In the genomic region with DNA sequence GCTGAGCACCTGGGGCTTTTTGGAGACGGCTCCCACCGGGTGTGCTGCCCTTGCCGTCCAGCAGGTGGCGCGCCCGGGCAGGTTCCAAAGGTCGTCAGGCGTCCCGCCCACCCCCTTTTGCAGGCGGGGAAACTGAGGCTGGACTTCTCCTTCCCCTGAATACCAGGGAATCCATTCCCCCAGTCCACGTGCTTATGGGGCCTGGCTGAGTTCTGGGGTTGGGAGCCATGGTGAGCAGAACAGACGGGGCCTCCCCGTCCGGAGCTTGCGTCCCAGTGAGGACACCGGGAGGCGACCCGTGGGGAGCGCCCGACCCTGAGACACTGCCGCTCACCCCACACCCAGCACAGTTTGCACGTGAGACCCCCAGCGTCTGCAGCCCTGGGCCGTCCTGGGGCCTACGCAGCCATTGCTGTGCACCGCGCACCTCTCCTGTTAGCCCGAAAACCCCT, we compare ENCODE assay signal across 9 cellular contexts. TPM values are rescaled to one million over a fixed set of nuclear protein-coding genes. Genes with fewer than 3 reads are reported as not detected.
DNase-seq lines count a peak whose midpoint lies in the region; ATAC-seq and TF ChIP-seq lines count a peak whose summit lies in the region.
"Had no signal": no experiment of that assay in that cellular context is flagged by ENCODE, and none has a peak within 500 bp of the region (broad histone marks: within the 10 kb centered on the region; RNA-seq: fewer than 3 reads in every experiment).

No MANE protein-coding gene starts in this region.

- peaks cover 0 to 22% (median 5%) of the 10 kb centered on the region in 7 donors for H3K27me3 ChIP-seq in heart right ventricle

- peak; percentile 32 for DNase-seq in ELR (ENCODE audit: low read depth)
- peak; percentile 39 for DNase-seq in activated gamma-delta T cell treated with anti-CD3 and anti-CD28 coated beads, Interleukin-2, amount 50 U/mL, for 16 hours (ENCODE audit: low read depth)
- DNase-seq in heart right ventricle, result peak in 1 of 2 donors; percentile 57
- peak; percentile 34 for DNase-seq in stimulated activated CD4-positive, alpha-beta T cell treated with anti-CD3 and anti-CD28 coated beads, Interleukin-1b, Interleukin-23, amount 100 ng/mL, for 48 hours
- DNase-seq in cortex of kidney (lab: John Stamatoyannopoulos, UW), result no peak

- ATAC-seq in heart right ventricle (peak in 7 of 8 donors; percentile 37 to 57 (median 46)), GM21526 (IDR thresholded peaks at IDR 0.05; ENCODE audit: low FRiP score, unreplicated experiment) (no peak), HG03457 (IDR thresholded peaks at IDR 0.05; ENCODE audit: unreplicated experiment) (no peak)

- TF ChIP-seq CTCF in heart right ventricle (IDR thresholded peaks at IDR 0.05), result peak; percentile 85 to 96 (median 92)

- intact Hi-C loops in heart right ventricle (cut with DNase I), result loop anchor here in 4 of 10 donors (2.0 to 10.0 kb wide), 3 partner anchors 86 to 136 kb away; no protein-coding TSS in a partner anchor

- H3K9me3 ChIP-seq in heart right ventricle, result peaks cover 0 to 12% (median 0%) of the 10 kb centered on the region in 11 donors

- no peak overlapping the region for H3K4me3 ChIP-seq in heart right ventricle

- H3K36me3 ChIP-seq in heart right ventricle, result no peaks in the 10 kb centered on the region

- H3K4me1 ChIP-seq in heart right ventricle, result peaks cover 0 to 7% (median 0%) of the 10 kb centered on the region in 9 donors

- 52 to 53% methylated on average over 28 of the region's 28 CpGs for WGBS in heart right ventricle, 2 donors

- no peak overlapping the region for H3K27ac ChIP-seq in heart right ventricle

TF ChIP-seq in PFSK-1, 5 proteins besides CTCF, POLR2A, EP300 and RAD21:
- TF ChIP-seq TAF1 (IDR thresholded peaks at IDR 0.05; ENCODE audit: borderline replicate concordance, insufficient read depth, low read length) (no peak), FOXP2 (optimal IDR thresholded peaks at IDR 0.05; ENCODE audit: borderline replicate concordance, extremely low read depth, extremely low read length, insufficient read depth) (peak; percentile 16), POLR2AphosphoS5 (IDR thresholded peaks at IDR 0.05; ENCODE audit: low read depth, low read length) (no peak), SIN3A (IDR thresholded peaks at IDR 0.05; ENCODE audit: borderline replicate concordance, insufficient read depth, low read length) (no peak)
- TF ChIP-seq, protein P1, sequence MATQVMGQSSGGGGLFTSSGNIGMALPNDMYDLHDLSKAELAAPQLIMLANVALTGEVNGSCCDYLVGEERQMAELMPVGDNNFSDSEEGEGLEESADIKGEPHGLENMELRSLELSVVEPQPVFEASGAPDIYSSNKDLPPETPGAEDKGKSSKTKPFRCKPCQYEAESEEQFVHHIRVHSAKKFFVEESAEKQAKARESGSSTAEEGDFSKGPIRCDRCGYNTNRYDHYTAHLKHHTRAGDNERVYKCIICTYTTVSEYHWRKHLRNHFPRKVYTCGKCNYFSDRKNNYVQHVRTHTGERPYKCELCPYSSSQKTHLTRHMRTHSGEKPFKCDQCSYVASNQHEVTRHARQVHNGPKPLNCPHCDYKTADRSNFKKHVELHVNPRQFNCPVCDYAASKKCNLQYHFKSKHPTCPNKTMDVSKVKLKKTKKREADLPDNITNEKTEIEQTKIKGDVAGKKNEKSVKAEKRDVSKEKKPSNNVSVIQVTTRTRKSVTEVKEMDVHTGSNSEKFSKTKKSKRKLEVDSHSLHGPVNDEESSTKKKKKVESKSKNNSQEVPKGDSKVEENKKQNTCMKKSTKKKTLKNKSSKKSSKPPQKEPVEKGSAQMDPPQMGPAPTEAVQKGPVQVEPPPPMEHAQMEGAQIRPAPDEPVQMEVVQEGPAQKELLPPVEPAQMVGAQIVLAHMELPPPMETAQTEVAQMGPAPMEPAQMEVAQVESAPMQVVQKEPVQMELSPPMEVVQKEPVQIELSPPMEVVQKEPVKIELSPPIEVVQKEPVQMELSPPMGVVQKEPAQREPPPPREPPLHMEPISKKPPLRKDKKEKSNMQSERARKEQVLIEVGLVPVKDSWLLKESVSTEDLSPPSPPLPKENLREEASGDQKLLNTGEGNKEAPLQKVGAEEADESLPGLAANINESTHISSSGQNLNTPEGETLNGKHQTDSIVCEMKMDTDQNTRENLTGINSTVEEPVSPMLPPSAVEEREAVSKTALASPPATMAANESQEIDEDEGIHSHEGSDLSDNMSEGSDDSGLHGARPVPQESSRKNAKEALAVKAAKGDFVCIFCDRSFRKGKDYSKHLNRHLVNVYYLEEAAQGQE (IDR thresholded peaks at IDR 0.05; ENCODE audit: insufficient read depth in 1 of 2, low read depth in 2 of 2, low read length in 2 of 2), result no peak

RNA-seq across cellular contexts. Expression of a gene that starts 51.8 kb away (rescaled TPM):
- 4.5 TPM for polyA plus RNA-seq in PFSK-1 (2012; ENCODE audit: insufficient read length, low read depth)
- under 1 TPM in 5 of 10 donors, not detected in 5; 0.08 to 0.79 (median 0.10) TPM for total RNA-seq in heart right ventricle
- polyA plus RNA-seq in heart right ventricle, result under 1 TPM in 1 of 2 donors, not detected in 1; 0.06 TPM
- total RNA-seq: mononuclear cell had no signal

RNA-seq across cellular contexts. Expression of a gene that starts 57.7 kb away (rescaled TPM):
- polyA plus RNA-seq in PFSK-1 (2012; ENCODE audit: insufficient read length, low read depth), result 14.4 TPM
- total RNA-seq in heart right ventricle, result 10 to 100 TPM; 10.6 to 19.3 (median 16.1) TPM
- 1 to 10 TPM; 4.5 to 8.9 TPM for polyA plus RNA-seq in heart right ventricle

Comparison
In these comparisons a context has a peak if more than half of its experiments do, and no peak if none do; other contexts are left out.
1. ATAC-seq: peak in heart right ventricle (7 of 8); none in GM21526 (single experiment) and HG03457 (single experiment).